ENCODE assay signal across 2 cellular contexts in the genomic region with DNA sequence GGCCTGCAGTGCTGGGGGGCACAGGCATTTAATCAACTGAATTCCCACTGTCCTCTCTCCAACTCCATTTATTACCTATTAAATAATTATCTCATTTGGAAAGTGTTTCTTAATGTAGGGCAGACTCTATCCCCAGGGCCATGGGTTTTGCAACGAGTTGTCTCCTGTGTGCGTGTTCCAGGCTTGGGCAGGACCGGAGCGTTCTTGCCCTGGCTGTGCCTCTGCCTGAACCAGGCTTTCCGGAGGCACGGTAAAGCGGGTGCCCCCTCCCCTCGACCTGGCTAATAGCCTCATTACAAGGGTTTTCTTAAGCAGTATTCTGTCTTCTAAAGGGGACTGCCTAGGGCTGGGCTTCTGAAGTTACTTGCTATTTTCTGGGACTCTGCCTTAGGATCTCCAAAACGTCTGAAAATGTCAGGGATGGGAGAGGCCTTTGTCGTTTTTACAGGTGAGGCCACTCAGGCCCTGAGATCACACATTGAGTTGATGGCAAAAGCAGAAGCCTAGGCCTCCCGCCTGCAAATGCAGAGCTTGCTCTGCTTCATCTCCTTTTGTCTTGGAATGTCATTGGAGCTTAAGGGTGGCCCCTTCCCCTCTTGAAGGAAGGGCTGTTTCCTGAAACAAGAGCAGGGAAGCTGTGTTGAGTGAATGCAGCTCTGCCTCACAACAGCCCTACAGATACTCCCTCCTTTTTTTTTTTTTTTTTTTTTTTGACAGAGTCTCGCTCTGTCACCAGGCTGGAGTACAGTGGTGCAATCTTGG.
A peak's percentile ranks its signal among the peaks of the same experiment; 100 is the strongest.
TF ChIP-seq lines count a peak whose summit lies in the region.

No MANE protein-coding gene starts in this region.

TF ChIP-seq in SK-N-SH, 30 proteins besides CTCF, POLR2A, EP300 and RAD21:
- TF ChIP-seq, protein P1, sequence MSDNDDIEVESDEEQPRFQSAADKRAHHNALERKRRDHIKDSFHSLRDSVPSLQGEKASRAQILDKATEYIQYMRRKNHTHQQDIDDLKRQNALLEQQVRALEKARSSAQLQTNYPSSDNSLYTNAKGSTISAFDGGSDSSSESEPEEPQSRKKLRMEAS (IDR thresholded peaks at IDR 0.05; ENCODE audit: low read depth), result no peak
- TF ChIP-seq RCOR1 (IDR thresholded peaks at IDR 0.05; ENCODE audit: low read length), result peak; percentile 37; the same call in 1 of the 2 replicates
TF ChIP-seq in SK-N-SH: peak in this region for 1.

TF ChIP-seq in SK-N-SH treated with all-trans-retinoic acid at 6 μM for 48 hours, 23 proteins besides CTCF, POLR2A, EP300 and RAD21 (continued from another document):
- TF ChIP-seq, protein P2, sequence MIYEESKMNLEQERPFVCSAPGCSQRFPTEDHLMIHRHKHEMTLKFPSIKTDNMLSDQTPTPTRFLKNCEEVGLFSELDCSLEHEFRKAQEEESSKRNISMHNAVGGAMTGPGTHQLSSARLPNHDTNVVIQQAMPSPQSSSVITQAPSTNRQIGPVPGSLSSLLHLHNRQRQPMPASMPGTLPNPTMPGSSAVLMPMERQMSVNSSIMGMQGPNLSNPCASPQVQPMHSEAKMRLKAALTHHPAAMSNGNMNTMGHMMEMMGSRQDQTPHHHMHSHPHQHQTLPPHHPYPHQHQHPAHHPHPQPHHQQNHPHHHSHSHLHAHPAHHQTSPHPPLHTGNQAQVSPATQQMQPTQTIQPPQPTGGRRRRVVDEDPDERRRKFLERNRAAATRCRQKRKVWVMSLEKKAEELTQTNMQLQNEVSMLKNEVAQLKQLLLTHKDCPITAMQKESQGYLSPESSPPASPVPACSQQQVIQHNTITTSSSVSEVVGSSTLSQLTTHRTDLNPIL (CRISPR knock-in tag; IDR thresholded peaks at IDR 0.05; ENCODE audit: low read depth), result no peak
- TF ChIP-seq, protein P3, sequence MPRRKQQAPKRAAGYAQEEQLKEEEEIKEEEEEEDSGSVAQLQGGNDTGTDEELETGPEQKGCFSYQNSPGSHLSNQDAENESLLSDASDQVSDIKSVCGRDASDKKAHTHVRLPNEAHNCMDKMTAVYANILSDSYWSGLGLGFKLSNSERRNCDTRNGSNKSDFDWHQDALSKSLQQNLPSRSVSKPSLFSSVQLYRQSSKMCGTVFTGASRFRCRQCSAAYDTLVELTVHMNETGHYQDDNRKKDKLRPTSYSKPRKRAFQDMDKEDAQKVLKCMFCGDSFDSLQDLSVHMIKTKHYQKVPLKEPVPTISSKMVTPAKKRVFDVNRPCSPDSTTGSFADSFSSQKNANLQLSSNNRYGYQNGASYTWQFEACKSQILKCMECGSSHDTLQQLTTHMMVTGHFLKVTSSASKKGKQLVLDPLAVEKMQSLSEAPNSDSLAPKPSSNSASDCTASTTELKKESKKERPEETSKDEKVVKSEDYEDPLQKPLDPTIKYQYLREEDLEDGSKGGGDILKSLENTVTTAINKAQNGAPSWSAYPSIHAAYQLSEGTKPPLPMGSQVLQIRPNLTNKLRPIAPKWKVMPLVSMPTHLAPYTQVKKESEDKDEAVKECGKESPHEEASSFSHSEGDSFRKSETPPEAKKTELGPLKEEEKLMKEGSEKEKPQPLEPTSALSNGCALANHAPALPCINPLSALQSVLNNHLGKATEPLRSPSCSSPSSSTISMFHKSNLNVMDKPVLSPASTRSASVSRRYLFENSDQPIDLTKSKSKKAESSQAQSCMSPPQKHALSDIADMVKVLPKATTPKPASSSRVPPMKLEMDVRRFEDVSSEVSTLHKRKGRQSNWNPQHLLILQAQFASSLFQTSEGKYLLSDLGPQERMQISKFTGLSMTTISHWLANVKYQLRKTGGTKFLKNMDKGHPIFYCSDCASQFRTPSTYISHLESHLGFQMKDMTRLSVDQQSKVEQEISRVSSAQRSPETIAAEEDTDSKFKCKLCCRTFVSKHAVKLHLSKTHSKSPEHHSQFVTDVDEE (CRISPR knock-in tag; IDR thresholded peaks at IDR 0.05), result no peak
- TF ChIP-seq ZFP30 (CRISPR knock-in tag; IDR thresholded peaks at IDR 0.05) (no peak), BACH2 (CRISPR knock-in tag; IDR thresholded peaks at IDR 0.05; ENCODE audit: borderline replicate concordance) (no peak), TCF4 (CRISPR knock-in tag; IDR thresholded peaks at IDR 0.05; ENCODE audit: borderline replicate concordance) (no peak), ZNF8 (CRISPR knock-in tag; IDR thresholded peaks at IDR 0.05) (no peak), ZFP3 (CRISPR knock-in tag; IDR thresholded peaks at IDR 0.05) (no peak), TOX (CRISPR knock-in tag; IDR thresholded peaks at IDR 0.05; ENCODE audit: borderline replicate concordance) (no peak)
